ENCODE assay signal across 8 cellular contexts in genomic region chr1:108828074-108828961, GRCh38. TPM values are rescaled to one million over a fixed set of nuclear protein-coding genes. Genes with fewer than 3 reads are reported as not detected.
A peak's percentile ranks its signal among the peaks of the same experiment; 100 is the strongest.
DNase-seq lines count a peak whose midpoint lies in the region; ATAC-seq and TF ChIP-seq lines count a peak whose summit lies in the region.

No MANE protein-coding gene starts in this region.

- BruUV-seq in Caco-2 (replicated peaks; lab: Mats Ljungman, UMichigan): no TSS peak

- H3K36me3 ChIP-seq in Caco-2 (ENCODE audit: control insufficient read depth, insufficient read depth, low read length): no peaks in the 10 kb centered on the region
- H3K36me3 ChIP-seq in liver (ENCODE audit: control insufficient read depth in 4 of 4, insufficient read depth in 3 of 4, low read depth in 1 of 4, low read length in 3 of 4): no peaks in the 10 kb centered on the region

- H3K4me1 ChIP-seq in Caco-2: peaks cover 10% of the 10 kb centered on the region; the same call in 1 of the 2 replicates
- peaks cover 2 to 10% (median 6%) of the 10 kb centered on the region in 4 donors for H3K4me1 ChIP-seq in liver (ENCODE audit: control insufficient read depth in 4 of 4, insufficient read depth in 4 of 4, low read length in 3 of 4)

- H3K27ac Mint-ChIP-seq in Caco-2 (ENCODE audit: unreplicated experiment): no peak overlapping the region

- WGBS in liver: 33% methylated on average over 12 of the region's 12 CpGs

- intact Hi-C loops in Caco-2 (cut with micrococcal nuclease; ENCODE audit: unreplicated experiment): loop anchor here (1.0 to 5.0 kb wide), 2 partner anchors 49 to 70 kb away; partner anchors contain the start of gene GPSM2

- no peaks in the 10 kb centered on the region for H3K9me3 Mint-ChIP-seq in Caco-2 (ENCODE audit: unreplicated experiment)

- CTCF ChIA-PET in Caco-2 (lab: Charles Lee): interaction anchor here (0.6 to 1.9 kb wide), 4 partner anchors 37 to 135 kb away, joined by 4 to 10 read pairs (median 6); no protein-coding TSS in a partner anchor

- H3K4me1 Mint-ChIP-seq in Caco-2 (ENCODE audit: low read depth, unreplicated experiment): no peaks in the 10 kb centered on the region

- TF ChIP-seq CTCF in Caco-2 (IDR thresholded peaks at IDR 0.05; ENCODE audit: insufficient read depth in 1 of 2, low read depth in 1 of 2, low read length in 1 of 2, severe bottlenecking in 1 of 2, unreplicated experiment in 1 of 2): peak; percentile 60 to 61
- peak; percentile 67 for TF ChIP-seq CTCF in liver (IDR thresholded peaks at IDR 0.05; ENCODE audit: low read depth, low read length, missing input control)

- no peaks in the 10 kb centered on the region for H3K9me3 ChIP-seq in Caco-2
- peaks cover 0 to 2% (median 0%) of the 10 kb centered on the region in 4 donors for H3K9me3 ChIP-seq in liver (ENCODE audit: control insufficient read depth in 4 of 4, low read length in 3 of 4)

- DNase-seq in Caco-2 (peak; percentile 73 to 74), NCI-H510A (lab: John Stamatoyannopoulos, UW) (peak; percentile 48), dermis blood vessel endothelial cell (peak; percentile 90)
- peak; percentile 28 for DNase-seq in activated CD4-positive, alpha-beta T cell treated with anti-CD3 and anti-CD28 coated beads, Interleukin-2, amount 50 U/mL, for 24 hours (ENCODE audit: low read depth in 1 of 2, low spot score in 1 of 2)
- peak; percentile 75 for DNase-seq in stimulated activated CD4-positive, alpha-beta T cell treated with anti-CD3 and anti-CD28 coated beads, Interleukin-4, amount 100 ng/mL, for 24 hours

- POLR2A ChIA-PET in Caco-2 (lab: Charles Lee): no interaction called here

- TF ChIP-seq RAD21 in liver (IDR thresholded peaks at IDR 0.05): peak; percentile 78 to 84

- H3K27me3 Mint-ChIP-seq in Caco-2 (ENCODE audit: insufficient read depth, unreplicated experiment): no peaks in the 10 kb centered on the region

- H3K27me3 ChIP-seq in Caco-2 (replicated peaks; ENCODE audit: control insufficient read depth, insufficient read depth, low read length) (no peaks in the 10 kb centered on the region), liver (ENCODE audit: control insufficient read depth in 4 of 4, insufficient read depth in 4 of 4, low read length in 3 of 4) (no peaks in the 10 kb centered on the region)

- no peak overlapping the region for H3K27ac ChIP-seq in liver (ENCODE audit: low read depth in 1 of 2, low read length in 2 of 2)

- no peak overlapping the region for H3K9ac ChIP-seq in liver (ENCODE audit: low read depth in 1 of 2, low read length in 2 of 2)

- no peak overlapping the region for H3K4me3 Mint-ChIP-seq in Caco-2 (ENCODE audit: unreplicated experiment)

- ATAC-seq in HG02588 (IDR thresholded peaks at IDR 0.05; ENCODE audit: unreplicated experiment): peak; percentile 53
- no peak for ATAC-seq in GM18519 (IDR thresholded peaks at IDR 0.05; ENCODE audit: low FRiP score, unreplicated experiment)

- H3K4me3 ChIP-seq in Caco-2 (ENCODE audit: low read depth, low read length) (no peak overlapping the region), liver (ENCODE audit: low read depth in 1 of 3, low read length in 3 of 3) (no peak overlapping the region)

- H3K36me3 Mint-ChIP-seq in Caco-2 (ENCODE audit: insufficient read depth, unreplicated experiment): no peaks in the 10 kb centered on the region

TF ChIP-seq in liver, 16 proteins besides CTCF, POLR2A, EP300 and RAD21:
- no peak for TF ChIP-seq FOXA1 (IDR thresholded peaks at IDR 0.05)
- TF ChIP-seq RXRA (IDR thresholded peaks at IDR 0.05): no peak
- peak in 1 of 2 donors; percentile 24 for TF ChIP-seq HNF4A (conservative IDR thresholded peaks at IDR 0.05)
- TF ChIP-seq GABPA (IDR thresholded peaks at IDR 0.05 in 1 of 2, conservative IDR thresholded peaks at IDR 0.05 in 1 of 2): no peak
- no peak for TF ChIP-seq SP1 (IDR thresholded peaks at IDR 0.05)

RNA-seq across cellular contexts. Expression of gene AKNAD1, which starts 28.6 kb away (rescaled TPM):
- not detected in 2 replicates for total RNA-seq in Caco-2 (2022)
- total RNA-seq in dermis blood vessel endothelial cell: 0.34 TPM in 1 of 2 replicates, not detected in the other
- total RNA-seq in liver: not detected
- not detected for polyA plus RNA-seq in liver

RNA-seq across cellular contexts. Expression of gene GPSM2, which starts 48.5 kb away (rescaled TPM):
- total RNA-seq in Caco-2 (2022): 20.4 and 20.5 TPM in 2 replicates
- total RNA-seq in dermis blood vessel endothelial cell: 12.1 and 28.7 TPM in 2 replicates
- 10 to 100 TPM in 1 of 2 donors, under 1 TPM in 1; 0.33 to 28.9 TPM for total RNA-seq in liver
- 1 to 10 TPM in 1 of 2 donors, under 1 TPM in 1; 0.61 to 1.5 TPM for polyA plus RNA-seq in liver

Comparison
In these comparisons a context has a peak if more than half of its experiments do, and no peak if none do; other contexts are left out.
1. DNase-seq: peak in every context shown above with its lines; median percentile 90 in dermis blood vessel endothelial cell; 75 in stimulated activated CD4-positive, alpha-beta T cell treated with anti-CD3 and anti-CD28 coated beads, Interleukin-4, amount 100 ng/mL, for 24 hours; 74 in Caco-2; 48 in NCI-H510A; 28 in activated CD4-positive, alpha-beta T cell treated with anti-CD3 and anti-CD28 coated beads, Interleukin-2, amount 50 U/mL, for 24 hours.